Comparison of ENCODE assay signal across 16 cellular contexts in the genomic region with DNA sequence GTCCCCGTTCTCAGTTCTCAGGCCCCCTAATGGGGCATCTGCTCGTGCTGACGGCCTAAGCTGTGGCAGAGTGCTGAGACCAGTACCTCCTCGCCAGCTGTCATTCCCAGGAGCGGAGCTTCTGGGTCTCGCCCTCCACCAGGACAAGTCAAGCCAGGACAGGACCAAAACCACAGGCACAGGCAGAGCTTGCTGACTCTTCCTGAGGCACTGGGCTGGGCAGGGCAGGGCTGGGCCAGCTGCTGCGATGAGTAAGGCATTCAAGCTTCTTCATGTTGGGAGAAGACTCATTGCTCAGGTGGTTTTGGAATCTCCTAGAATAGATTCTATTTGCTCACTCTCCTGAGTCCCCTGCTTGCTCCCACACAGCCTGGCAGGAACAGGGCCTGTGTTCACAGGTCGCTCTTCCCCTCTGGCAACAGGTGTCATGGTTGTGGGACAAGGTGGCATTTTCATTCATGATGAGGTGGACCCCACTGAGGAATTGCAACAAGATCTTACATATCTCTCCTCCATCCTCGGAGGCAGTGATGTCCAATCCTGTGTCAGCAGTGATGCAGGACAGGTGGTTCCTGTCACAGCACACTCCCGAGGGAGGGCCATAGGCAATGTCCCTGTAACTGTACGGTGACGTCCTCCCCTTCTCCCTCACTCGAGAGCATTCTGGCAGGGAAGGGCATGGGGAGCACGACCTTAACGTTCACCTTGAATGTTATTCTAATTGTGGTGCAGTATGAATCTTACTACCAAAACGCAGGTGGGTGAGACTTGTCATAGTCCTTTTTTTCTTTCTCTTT. TPM values are rescaled to one million over a fixed set of nuclear protein-coding genes. Genes with fewer than 3 reads are reported as not detected.
DNase-seq lines count a peak whose midpoint lies in the region; ATAC-seq and TF ChIP-seq lines count a peak whose summit lies in the region.
"Had no signal": no experiment of that assay in that cellular context is flagged by ENCODE, and none has a peak within 500 bp of the region (broad histone marks: within the 10 kb centered on the region; RNA-seq: fewer than 3 reads in every experiment).

No MANE protein-coding gene starts in this region.

- no peak for ATAC-seq in activated CD4-positive, CD25-positive, alpha-beta regulatory T cell treated with anti-CD3 and anti-CD28 coated beads, Interleukin-2, amount 50 U/mL, for 24 hours
- ATAC-seq: mucosa of descending colon had no signal

- peak; percentile 55 for DNase-seq in EH (ENCODE audit: low read depth)
- DNase-seq in M059J (ENCODE audit: low read depth), result peak; percentile 70
- DNase-seq in epithelial cell of esophagus (ENCODE audit: low read depth), result peak; percentile 100
- DNase-seq in renal cortical epithelial cell (ENCODE audit: low read depth), result peak; percentile 71
- DNase-seq in NCI-H510A treated with DMSO at 0.1 percent for 48 hours (lab: John Stamatoyannopoulos, UW), result no peak
- no peak for DNase-seq in AML-193 (lab: John Stamatoyannopoulos, UW)
- DNase-seq in amniotic stem cell (lab: John Stamatoyannopoulos, UW), result no peak
- DNase-seq: activated naive CD4-positive, alpha-beta T cell treated with Interleukin-2 at 50 U/mL for 16 hours; brain microvascular endothelial cell; C1 segment of cervical spinal cord; DND-41; foreskin melanocyte; mucosa of descending colon; NCI-H2107; stimulated activated CD4-positive, alpha-beta T cell treated with anti-CD3 and anti-CD28 coated beads, Interleukin-12 subunit alpha, Interleukin-12 subunit beta, amount 100 ng/mL, for 4 hours had no signal

- no peak overlapping the region for H3K4me3 ChIP-seq in epithelial cell of esophagus (ENCODE audit: low read length)
- H3K4me3 ChIP-seq: mucosa of descending colon had no signal

- no peak for TF ChIP-seq CTCF in epithelial cell of esophagus (IDR thresholded peaks at IDR 0.05; ENCODE audit: insufficient read depth, low read depth, low read length, missing control alignments)

RNA-seq across cellular contexts. Expression of a gene that starts 17.0 kb away (rescaled TPM):
- total RNA-seq in M059J (2014; rRNA removed; shearing (Covaris generic)), result 1.7 and 5.0 TPM in 2 replicates
- total RNA-seq in renal cortical epithelial cell, result 1.7 and 8.2 TPM in 2 replicates

RNA-seq across cellular contexts. Expression of a gene that starts 45.6 kb away (rescaled TPM):
- 17.3 and 21.9 TPM in 2 replicates for total RNA-seq in M059J (2014; rRNA removed; shearing (Covaris generic))
- total RNA-seq in renal cortical epithelial cell, result 27.7 and 36.8 TPM in 2 replicates

Comparison
In these comparisons a context has a peak if more than half of its experiments do, and no peak if none do; other contexts are left out.
1. DNase-seq: peak in EH (single experiment), M059J (single experiment), epithelial cell of esophagus (single experiment) and renal cortical epithelial cell (single experiment); none in NCI-H510A treated with DMSO at 0.1 percent for 48 hours (single experiment), AML-193 (0 of 2) and amniotic stem cell (single experiment).